Comparison of ENCODE assay signal across 18 cellular contexts in genomic region chr4:183185018-183185417, GRCh38.
DNase-seq lines count a peak whose midpoint lies in the region; ATAC-seq, FAIRE-seq and TF ChIP-seq lines count a peak whose summit lies in the region.
"Had no signal": no experiment of that assay in that cellular context is flagged by ENCODE, and none has a peak within 500 bp of the region (broad histone marks: within the 10 kb centered on the region; RNA-seq: fewer than 3 reads in every experiment).

No MANE protein-coding gene starts in this region.

- H3K4me3 ChIP-seq in IMR-90 (ENCODE audit: insufficient read depth, low read depth, low read length) (no peak overlapping the region), GM12878 (no peak overlapping the region), tibial artery (no peak overlapping the region), H7 (ENCODE audit: insufficient read depth, low read depth, low read length) (no peak overlapping the region)
- H3K4me3 ChIP-seq: lower lobe of right lung had no signal

- H2BK5ac ChIP-seq in IMR-90 (ENCODE audit: low read depth, low read length, poor library complexity, severe bottlenecking), result no peak overlapping the region

- H4K5ac ChIP-seq in IMR-90 (ENCODE audit: low read depth, low read length), result no peak overlapping the region

- H3K9me3 ChIP-seq in IMR-90 (ENCODE audit: control insufficient read depth, insufficient read depth, low read length), result no peaks in the 10 kb centered on the region
- no peaks in the 10 kb centered on the region for H3K9me3 ChIP-seq in GM12878 (replicated peaks; ENCODE audit: control insufficient read depth, insufficient read depth, low read length)
- H3K9me3 ChIP-seq in tibial artery, result no peaks in the 10 kb centered on the region
- H3K9me3 ChIP-seq: lower lobe of right lung, neutrophil had no signal

- SMC1A ChIA-PET in GM12878 (lab: Charles Lee; ENCODE audit: uncharacterized antibody, unreplicated experiment), result interaction anchor here (0.6 to 2.0 kb wide), 2 partner anchors 19 to 246 kb away, joined by 3 to 6 read pairs; no protein-coding TSS in a partner anchor

- H2AK5ac ChIP-seq in IMR-90 (ENCODE audit: low read depth, low read length), result no peak overlapping the region

- BruUV-seq in IMR-90 (replicated peaks; lab: Mats Ljungman, UMichigan), result no TSS peak
- BruUV-seq in GM12878 (replicated peaks; lab: Mats Ljungman, UMichigan), result no TSS peak
- no TSS peak for BruUV-seq in Calu3 (replicated peaks; lab: Mats Ljungman, UMichigan)

- H3K27me3 ChIP-seq in IMR-90 (ENCODE audit: control insufficient read depth, insufficient read depth, low read length), result no peaks in the 10 kb centered on the region
- H3K27me3 ChIP-seq in GM12878 (replicated peaks in 1 of 2; ENCODE audit: control insufficient read depth in 2 of 2, insufficient read depth in 2 of 2, low read length in 1 of 2), result no peaks in the 10 kb centered on the region
- H3K27me3 ChIP-seq in tibial artery, result no peaks in the 10 kb centered on the region
- H3K27me3 ChIP-seq in H7 (ENCODE audit: control insufficient read depth, insufficient read depth, low read length), result no peaks in the 10 kb centered on the region
- H3K27me3 ChIP-seq: neutrophil had no signal

- H2BK15ac ChIP-seq in IMR-90 (ENCODE audit: low read depth, low read length), result no peak overlapping the region

- no peak overlapping the region for H2BK120ac ChIP-seq in IMR-90 (ENCODE audit: low read depth, low read length)

- 0 out of 4 replicates have a peak overlapping the region, but pooled peaks of 1 of the 2 experiments have one; percentile 9 for H4K8ac ChIP-seq in IMR-90 (ENCODE audit: low read depth in 2 of 2, low read length in 2 of 2)

- H3K4me2 ChIP-seq in IMR-90 (ENCODE audit: low read depth, low read length) (no peak overlapping the region), GM12878 (ENCODE audit: control insufficient read depth, insufficient read depth) (no peak overlapping the region)

- RAD21 ChIA-PET in GM12878 (lab: Charles Lee; ENCODE audit: unreplicated experiment), result no interaction called here

- DNase-seq in IMR-90, result peak; percentile 62
- no peak for DNase-seq in GM12878 (ENCODE audit: low read depth, low spot score)
- no peak for DNase-seq in tibial artery
- no peak for DNase-seq in erythroblast (lab: John Stamatoyannopoulos, UW)
- DNase-seq in Calu3, result no peak
- no peak for DNase-seq in H7
- DNase-seq: CD4-positive, alpha-beta T cell; HCEC 1CT; hippocampal formation; lower lobe of right lung; NCI-H1417; NCI-H82; SW 1271 had no signal

- CTCF ChIA-PET in IMR-90 (lab: Yijun Ruan, JAX) (no interaction called here), GM12878 (lab: Yijun Ruan, JAX) (no interaction called here), Calu3 (lab: Charles Lee) (no interaction called here)

- no peaks in the 10 kb centered on the region for H3K9me3 Mint-ChIP-seq in Calu3 (ENCODE audit: low read depth, unreplicated experiment)

- TF ChIP-seq RAD21 in IMR-90 (IDR thresholded peaks at IDR 0.05; ENCODE audit: low read length), result no peak
- no peak for TF ChIP-seq RAD21 in GM12878 (IDR thresholded peaks at IDR 0.05; ENCODE audit: insufficient read depth, low read depth, low read length)

- H3K79me2 ChIP-seq in GM12878 (ENCODE audit: control insufficient read depth, insufficient read depth, low read length), result no peaks in the 10 kb centered on the region

- intact Hi-C loops in IMR-90 (cut with micrococcal nuclease) (no loop called here), GM12878 (cut with micrococcal nuclease; ENCODE audit: unreplicated experiment) (no loop called here), tibial artery (cut with DNase I; ENCODE audit: low total_unique reads) (no loop called here), Calu3 (cut with micrococcal nuclease; ENCODE audit: unreplicated experiment) (no loop called here)

- no CpG with 5 or more reads among the region's 5 CpGs for WGBS in IMR-90 (ENCODE audit: extremely low coverage in 2 of 2, insufficient read length in 1 of 2), 2 experiments
- 19% methylated on average over 5 of the region's 5 CpGs for WGBS in GM12878 (ENCODE audit: insufficient coverage, insufficient replicate concordance, low lambda C conversion rate, missing lambda C conversion rate)

- H3K4me1 ChIP-seq in IMR-90 (ENCODE audit: control insufficient read depth, insufficient read depth, low read length), result peaks cover 6% of the 10 kb centered on the region
- no peaks in the 10 kb centered on the region for H3K4me1 ChIP-seq in GM12878 (ENCODE audit: control insufficient read depth, insufficient read depth, low read length)
- H3K4me1 ChIP-seq in tibial artery, result no peaks in the 10 kb centered on the region

- no peak overlapping the region for H4K91ac ChIP-seq in IMR-90 (ENCODE audit: insufficient read depth, low read depth, low read length)

- H3K9ac ChIP-seq in IMR-90 (ENCODE audit: low read depth, low read length) (no peak overlapping the region), GM12878 (ENCODE audit: control insufficient read depth, insufficient read depth, low read length) (no peak overlapping the region)

- H2AK9ac ChIP-seq in IMR-90 (replicated peaks; ENCODE audit: low read depth, low read length, poor library complexity), result no peak overlapping the region

- peak; percentile 58 for ATAC-seq in GM18511 (IDR thresholded peaks at IDR 0.05; ENCODE audit: unreplicated experiment)
- ATAC-seq in GM19463 (IDR thresholded peaks at IDR 0.05; ENCODE audit: unreplicated experiment), result peak; percentile 70
- peak; percentile 24 for ATAC-seq in IMR-90 (ENCODE audit: low read depth)
- ATAC-seq in GM12878, result peak; percentile 78

- H3K9me1 ChIP-seq in IMR-90 (ENCODE audit: insufficient read depth, low read length), result peaks cover 16% of the 10 kb centered on the region

- H3K18ac ChIP-seq in IMR-90 (ENCODE audit: low read depth, low read length), result no peak overlapping the region

- peaks cover 30 to 66% of the 10 kb centered on the region in 2 experiments for H3K79me1 ChIP-seq in IMR-90 (ENCODE audit: low read depth in 1 of 2, low read length in 2 of 2)

- no peak for TF ChIP-seq CTCF in IMR-90 (conservative IDR thresholded peaks at IDR 0.05; ENCODE audit: low read depth, low read length)
- TF ChIP-seq CTCF in GM12878 (IDR thresholded peaks at IDR 0.05 in 2 of 3, conservative IDR thresholded peaks at IDR 0.05 in 1 of 3; ENCODE audit: control insufficient read depth in 2 of 3, extremely low read depth in 1 of 3, insufficient read depth in 1 of 3, low read depth in 3 of 3, low read length in 3 of 3), result no peak
- TF ChIP-seq CTCF in tibial artery (IDR thresholded peaks at IDR 0.05), result no peak
- TF ChIP-seq CTCF in Calu3 (IDR thresholded peaks at IDR 0.05; ENCODE audit: unreplicated experiment), result no peak

- H3K23ac ChIP-seq in IMR-90 (ENCODE audit: low read depth, low read length), result no peak overlapping the region

- H3K36me3 ChIP-seq in IMR-90 (ENCODE audit: control insufficient read depth, insufficient read depth, low read length) (no peaks in the 10 kb centered on the region), GM12878 (ENCODE audit: control insufficient read depth in 2 of 2, insufficient read depth in 2 of 2, low read length in 1 of 2) (no peaks in the 10 kb centered on the region), tibial artery (no peaks in the 10 kb centered on the region), H7 (replicated peaks; ENCODE audit: control insufficient read depth, insufficient read depth, low read length) (no peaks in the 10 kb centered on the region)
- H3K36me3 ChIP-seq: lower lobe of right lung, neutrophil had no signal

- in situ Hi-C loops in IMR-90 (cut with MboI; ENCODE audit: low sequenced_read_pairs), result no loop called here
- in situ Hi-C loops in GM12878 (cut with MboI), result no loop called here

- no peaks in the 10 kb centered on the region for H3K27me3 Mint-ChIP-seq in Calu3 (ENCODE audit: unreplicated experiment)
- H3K27me3 Mint-ChIP-seq: brain had no signal

- no peak overlapping the region; the same call in 1 of the 2 replicates for H3K4ac ChIP-seq in IMR-90 (ENCODE audit: low read depth, low read length)

- no peak overlapping the region for H3K4me3 Mint-ChIP-seq in Calu3 (ENCODE audit: low read depth, unreplicated experiment)
- H3K4me3 Mint-ChIP-seq: brain; CD4-positive, alpha-beta T cell; stimulated activated naive CD8-positive, alpha-beta T cell treated with anti-CD3 and anti-CD28 coated beads, Interleukin-15, Interleukin-2, amounts not matched to agents 100 ng/mL and 50 ng/mL, for 24 hours had no signal

- no peaks in the 10 kb centered on the region for H3K36me3 Mint-ChIP-seq in Calu3 (ENCODE audit: insufficient read depth, unreplicated experiment)

- no peak overlapping the region for H3K27ac Mint-ChIP-seq in Calu3 (ENCODE audit: unreplicated experiment)
- H3K27ac Mint-ChIP-seq: brain; CD4-positive, alpha-beta T cell; stimulated activated naive CD8-positive, alpha-beta T cell treated with anti-CD3 and anti-CD28 coated beads, Interleukin-15, Interleukin-2, amounts not matched to agents 100 ng/mL and 50 ng/mL, for 24 hours had no signal

- H2AFZ ChIP-seq in IMR-90 (replicated peaks; ENCODE audit: low read length, poor library complexity) (no peak overlapping the region), GM12878 (ENCODE audit: control insufficient read depth, low read depth, low read length) (no peak overlapping the region)

- no peak overlapping the region for H2BK20ac ChIP-seq in IMR-90 (ENCODE audit: low read depth, low read length)

- H3K56ac ChIP-seq in IMR-90 (ENCODE audit: extremely low read depth, insufficient read depth, low read length), result no peak overlapping the region

- H3K27ac ChIP-seq in IMR-90 (ENCODE audit: insufficient read depth, low read length) (no peak overlapping the region), GM12878 (ENCODE audit: control insufficient read depth, insufficient read depth) (no peak overlapping the region), tibial artery (no peak overlapping the region)
- H3K27ac ChIP-seq: lower lobe of right lung, neutrophil had no signal

- FAIRE-seq in GM12878 (lab: Jason Lieb, UNC), result peak; percentile 52

- peaks cover 24% of the 10 kb centered on the region for H3K4me1 Mint-ChIP-seq in Calu3 (ENCODE audit: low read depth, unreplicated experiment)

- POLR2A ChIA-PET in IMR-90 (lab: Charles Lee; ENCODE audit: unreplicated experiment), result no interaction called here
- POLR2A ChIA-PET in GM12878 (lab: Charles Lee), result no interaction called here

- no peak for TF ChIP-seq POLR2A in IMR-90 (IDR thresholded peaks at IDR 0.05; ENCODE audit: low read depth, low read length)
- TF ChIP-seq POLR2A in GM12878 (IDR thresholded peaks at IDR 0.05; ENCODE audit: low read depth, low read length), result no peak
- no peak for TF ChIP-seq POLR2A in erythroblast (IDR thresholded peaks at IDR 0.05; ENCODE audit: low read length)

- H3K14ac ChIP-seq in IMR-90 (replicated peaks; ENCODE audit: low read depth, low read length), result no peak overlapping the region; the same call in 1 of the 2 replicates

- peaks cover 17% of the 10 kb centered on the region for H4K20me1 ChIP-seq in IMR-90 (ENCODE audit: insufficient read depth, low read length)
- H4K20me1 ChIP-seq in GM12878 (ENCODE audit: control insufficient read depth, insufficient read depth), result no peaks in the 10 kb centered on the region

- TF ChIP-seq EP300 in GM12878 (IDR thresholded peaks at IDR 0.05; ENCODE audit: borderline replicate concordance in 1 of 2, control insufficient read depth in 1 of 2, low read depth in 2 of 2, low read length in 2 of 2), result peak in 1 of 2 experiments; percentile 36; a peak in 1 of 4 replicates

- dilution Hi-C loops in IMR-90 (cut with HindIII; ENCODE audit: low sequenced_read_pairs, unreplicated experiment), result no loop called here

Comparison
In these comparisons a context has a peak if more than half of its experiments do, and no peak if none do; other contexts are left out.
1. ATAC-seq: peak in every context shown above with its lines; median percentile 78 in GM12878; 70 in GM19463; 58 in GM18511; 24 in IMR-90.